In the genomic region with DNA sequence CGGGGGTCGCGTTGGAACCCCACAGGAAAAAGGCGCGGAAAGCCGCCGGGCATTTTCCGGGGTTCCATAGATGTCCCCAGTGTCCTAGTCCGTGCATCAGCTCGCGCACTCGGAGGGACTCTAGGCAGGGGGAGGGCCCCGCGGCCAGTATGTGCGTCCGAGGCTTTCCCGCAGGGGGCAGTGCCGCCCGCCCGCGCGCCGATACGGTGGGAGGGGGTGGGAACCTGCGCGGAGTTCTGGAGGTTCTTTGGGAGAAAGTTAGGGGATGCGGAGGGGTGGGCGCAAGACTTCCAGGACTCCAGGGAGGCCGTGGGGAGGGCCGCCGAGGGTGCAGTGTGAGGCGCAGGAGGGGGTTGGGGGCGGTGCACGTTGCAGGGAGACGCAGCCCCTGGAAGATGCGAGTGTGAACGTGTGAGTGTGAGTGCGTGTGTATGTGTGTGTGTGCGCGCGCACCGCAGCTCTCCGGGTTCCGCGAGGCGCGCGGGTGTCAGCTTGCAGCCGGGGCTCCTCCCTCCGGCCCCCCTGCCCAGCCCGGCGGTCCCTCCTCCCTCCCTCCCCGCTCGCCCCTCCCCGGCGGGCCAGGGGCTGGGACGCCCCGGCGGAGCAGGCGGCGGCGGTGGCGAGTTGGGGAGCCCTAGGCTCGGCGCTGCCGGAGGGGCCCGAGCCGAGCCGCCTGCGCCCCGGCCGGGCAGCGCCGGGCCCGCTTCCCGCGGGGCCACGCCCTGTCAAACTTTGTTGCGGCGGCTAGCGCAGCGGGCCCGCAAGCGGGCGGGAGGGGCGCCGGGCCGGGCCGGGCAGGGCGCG, we compare ENCODE assay signal across 8 cellular contexts. TPM values are rescaled to one million over a fixed set of nuclear protein-coding genes. Genes with fewer than 3 reads are reported as not detected.
DNase-seq lines count a peak whose midpoint lies in the region; ATAC-seq and TF ChIP-seq lines count a peak whose summit lies in the region.

TCF7L1 (plus strand) TSS at position 559 of the 804 bp plus-strand sequence. CDS start 293 bp downstream, outside the sequence.

- intact Hi-C loops in MCF 10A (cut with micrococcal nuclease), result loop anchor here (1.0 kb wide), 1 partner anchor 67 kb away; no protein-coding TSS in a partner anchor

- no peaks in the 10 kb centered on the region for H3K9me3 Mint-ChIP-seq in MCF 10A (ENCODE audit: unreplicated experiment)

- H3K4me3 ChIP-seq in DOHH2 (ENCODE audit: low read length), result peak within 1 kb of the TSS; percentile 11; the same call in 1 of the 2 replicates
- peak within 1 kb of the TSS; percentile 72 for H3K4me3 ChIP-seq in RWPE2 (ENCODE audit: severe bottlenecking)
- peak within 1 kb of the TSS; percentile 95 for H3K4me3 ChIP-seq in iPS DF 6.9 (ENCODE audit: low read length)
- peak within 1 kb of the TSS; percentile 77 for H3K4me3 ChIP-seq in retinal pigment epithelial cell (ENCODE audit: low read length)

- H3K36me3 ChIP-seq in DOHH2 (ENCODE audit: control insufficient read depth, low read length) (no peaks in the 10 kb centered on the region), RWPE2 (ENCODE audit: low read depth) (peaks cover 22% of the 10 kb centered on the region), iPS DF 6.9 (ENCODE audit: control insufficient read depth, insufficient read depth, low read length) (no peaks in the 10 kb centered on the region)

- H3K4me1 Mint-ChIP-seq in MCF 10A (ENCODE audit: insufficient read depth, unreplicated experiment), result no peaks in the 10 kb centered on the region

- peak; percentile 23 for TF ChIP-seq CTCF in DOHH2 (IDR thresholded peaks at IDR 0.05; ENCODE audit: low read depth, low read length, poor library complexity, severe bottlenecking)
- peak; percentile 95 for TF ChIP-seq CTCF in RWPE2 (IDR thresholded peaks at IDR 0.05; ENCODE audit: poor library complexity, severe bottlenecking)
- TF ChIP-seq CTCF in MCF 10A (IDR thresholded peaks at IDR 0.05; ENCODE audit: unreplicated experiment), result peak; percentile 59
- peak; percentile 81 for TF ChIP-seq CTCF in retinal pigment epithelial cell (conservative IDR thresholded peaks at IDR 0.05; ENCODE audit: low read depth, low read length)

- H3K4me1 ChIP-seq in DOHH2 (ENCODE audit: control insufficient read depth, low read length) (no peaks in the 10 kb centered on the region), RWPE2 (ENCODE audit: insufficient read depth, poor library complexity, severe bottlenecking) (peaks cover 8% of the 10 kb centered on the region), iPS DF 6.9 (ENCODE audit: control insufficient read depth, insufficient read depth, low read length) (peaks cover 5% of the 10 kb centered on the region; the same call in 1 of the 2 replicates)

- H3F3A ChIP-seq in DOHH2 (ENCODE audit: control insufficient read depth, insufficient read depth), result no peaks in the 10 kb centered on the region

- H3K4me3 Mint-ChIP-seq in MCF 10A (ENCODE audit: unreplicated experiment), result peak within 1 kb of the TSS; percentile 80

- no peaks in the 10 kb centered on the region for H3K9me3 ChIP-seq in DOHH2 (ENCODE audit: control insufficient read depth, insufficient read depth, low read length)
- H3K9me3 ChIP-seq in RWPE2 (ENCODE audit: severe bottlenecking), result no peaks in the 10 kb centered on the region
- no peaks in the 10 kb centered on the region for H3K9me3 ChIP-seq in iPS DF 6.9 (ENCODE audit: control insufficient read depth, insufficient read depth, low read length)

- no peaks in the 10 kb centered on the region for H3K79me2 ChIP-seq in DOHH2 (ENCODE audit: control insufficient read depth, low read length)

- no peaks in the 10 kb centered on the region for H3K36me3 Mint-ChIP-seq in MCF 10A (ENCODE audit: insufficient read depth, unreplicated experiment)

- peak within 1 kb of the TSS; percentile 51 for H3K4me2 ChIP-seq in DOHH2 (ENCODE audit: low read length)

- no TSS peak for BruUV-seq in MCF 10A (replicated peaks; lab: Mats Ljungman, UMichigan)

- H3K27ac ChIP-seq in DOHH2 (ENCODE audit: low read depth, low read length), result no peak within 1 kb of the TSS
- H3K27ac ChIP-seq in RWPE2 (ENCODE audit: poor library complexity, severe bottlenecking), result peak within 1 kb of the TSS; percentile 64
- no peak within 1 kb of the TSS for H3K27ac ChIP-seq in iPS DF 6.9 (ENCODE audit: low read length)

- H4K20me1 ChIP-seq in DOHH2 (ENCODE audit: control insufficient read depth, insufficient read depth, low read depth, low read length), result no peaks in the 10 kb centered on the region

- H3K27ac Mint-ChIP-seq in MCF 10A (ENCODE audit: low read depth, unreplicated experiment), result no peak within 1 kb of the TSS

- WGBS in iPS DF 6.9 (ENCODE audit: insufficient coverage, insufficient read length), result no CpG with 5 or more reads among the region's 91 CpGs

- POLR2A ChIA-PET in MCF 10A (lab: Yijun Ruan, JAX), result interaction anchor here (0.7 kb wide), 1 partner anchor 154 kb away, joined by 3 read pairs; no protein-coding TSS in a partner anchor

- H3K27me3 Mint-ChIP-seq in MCF 10A (ENCODE audit: insufficient read depth, unreplicated experiment), result no peaks in the 10 kb centered on the region

- H3K27me3 ChIP-seq in DOHH2 (ENCODE audit: control insufficient read depth, low read length) (peaks cover 39% of the 10 kb centered on the region), RWPE2 (ENCODE audit: insufficient read depth, poor library complexity, severe bottlenecking) (no peaks in the 10 kb centered on the region), iPS DF 6.9 (ENCODE audit: control insufficient read depth, insufficient read depth, low read length) (no peaks in the 10 kb centered on the region)

- DNase-seq in HK-2 (ENCODE audit: unreplicated experiment) (peak; percentile 45), RWPE2 (ENCODE audit: low spot score) (peak; percentile 86), MCF 10A (ENCODE audit: unreplicated experiment) (peak; percentile 58), iPS DF 6.9 (ENCODE audit: low read depth, low spot score) (peak; percentile 61), retinal pigment epithelial cell (ENCODE audit: low read depth) (no peak), superior temporal gyrus (ENCODE audit: extremely low spot score) (no peak)

- no peaks in the 10 kb centered on the region for H3K9me2 ChIP-seq in DOHH2 (replicated peaks; ENCODE audit: control insufficient read depth, low read length)

- ATAC-seq in RWPE2 (ENCODE audit: low read depth) (peak; percentile 83), HG02840 (IDR thresholded peaks at IDR 0.05; ENCODE audit: low FRiP score, unreplicated experiment) (no peak)

- CTCF ChIA-PET in MCF 10A (lab: Yijun Ruan, JAX), result interaction anchor here (0.6 to 1.1 kb wide), 10 partner anchors 17 to 601 kb away, joined by 3 to 6 read pairs (median 3); no protein-coding TSS in a partner anchor

RNA-seq across cellular contexts. Expression of gene TCF7L1, which starts in this region (rescaled TPM):
- 0.81 and 1.1 TPM in 2 replicates for total RNA-seq in MCF 10A (2022)

Comparison
In these comparisons a context has a peak if more than half of its experiments do, and no peak if none do; other contexts are left out.
1. H3K4me3 ChIP-seq: peak in every context shown above with its lines; median percentile 95 in iPS DF 6.9; 77 in retinal pigment epithelial cell; 72 in RWPE2; 11 in DOHH2.
2. CTCF ChIP-seq: peak in every context shown above with its lines; median percentile 95 in RWPE2; 81 in retinal pigment epithelial cell; 59 in MCF 10A; 23 in DOHH2.
3. DNase-seq: peak in HK-2 (single experiment), RWPE2 (single experiment), MCF 10A (single experiment) and iPS DF 6.9 (single experiment); none in retinal pigment epithelial cell (single experiment) and superior temporal gyrus (single experiment).